Comparison of ENCODE assay signal across 1 cellular context in genomic region chr20:34316191-34316814, GRCh38.
TF ChIP-seq lines count a peak whose summit lies in the region.

No MANE protein-coding gene starts in this region.

TF ChIP-seq in K562, 482 proteins besides CTCF, POLR2A, EP300 and RAD21 (continued from another document):
- TF ChIP-seq MYC (IDR thresholded peaks at IDR 0.05; ENCODE audit: low read depth, low read length) (no peak), MYC (CRISPR knock-in tag; IDR thresholded peaks at IDR 0.05; ENCODE audit: borderline replicate concordance, low read depth) (no peak), ARID2 (IDR thresholded peaks at IDR 0.05) (no peak), ZNF431 (CRISPR knock-in tag; IDR thresholded peaks at IDR 0.05) (no peak), POLR2AphosphoS5 (IDR thresholded peaks at IDR 0.05; ENCODE audit: control insufficient read depth, insufficient read depth, low read depth, low read length) (no peak), ARID3A (IDR thresholded peaks at IDR 0.05; ENCODE audit: borderline replicate concordance, low read depth, low read length) (no peak), ESRRA (IDR thresholded peaks at IDR 0.05; ENCODE audit: borderline replicate concordance, low read depth) (no peak), ZFX (CRISPR knock-in tag; IDR thresholded peaks at IDR 0.05) (no peak), RBM17 (IDR thresholded peaks at IDR 0.05; ENCODE audit: borderline replicate concordance, low read depth, low read length) (no peak), FOXP1 (CRISPR knock-in tag; IDR thresholded peaks at IDR 0.05) (no peak), ZNF592 (IDR thresholded peaks at IDR 0.05) (peak; percentile 66; the same call in 1 of the 2 replicates), ZNF311 (CRISPR knock-in tag; IDR thresholded peaks at IDR 0.05) (no peak), ZNF384 (IDR thresholded peaks at IDR 0.05; ENCODE audit: low read depth, low read length) (no peak), ZNF717 (CRISPR knock-in tag; IDR thresholded peaks at IDR 0.05) (no peak), ELF4 (CRISPR knock-in tag; IDR thresholded peaks at IDR 0.05) (no peak), JUN (IDR thresholded peaks at IDR 0.05; ENCODE audit: borderline replicate concordance, low read depth, low read length) (peak; percentile 60; the same call in 1 of the 2 replicates), JUN (CRISPR knock-in tag; IDR thresholded peaks at IDR 0.05; ENCODE audit: borderline replicate concordance) (no peak), ZNF174 (CRISPR knock-in tag; IDR thresholded peaks at IDR 0.05) (no peak), CREM (IDR thresholded peaks at IDR 0.05; ENCODE audit: low read depth) (no peak), SMC3 (conservative IDR thresholded peaks at IDR 0.05; ENCODE audit: insufficient read depth, low read depth, low read length) (no peak), REST (CRISPR knock-in tag; IDR thresholded peaks at IDR 0.05; ENCODE audit: low read depth) (no peak), ETV5 (CRISPR knock-in tag; IDR thresholded peaks at IDR 0.05; ENCODE audit: low read depth) (peak; percentile 69; the same call in 1 of the 2 replicates), ELF2 (CRISPR knock-in tag; IDR thresholded peaks at IDR 0.05) (no peak), CXXC5 (CRISPR knock-in tag; IDR thresholded peaks at IDR 0.05) (no peak), CEBPB (tag; IDR thresholded peaks at IDR 0.05) (no peak), PTBP1 (IDR thresholded peaks at IDR 0.05; ENCODE audit: low read depth, low read length) (no peak), TRIM25 (IDR thresholded peaks at IDR 0.05; ENCODE audit: borderline replicate concordance) (no peak), MCM3 (IDR thresholded peaks at IDR 0.05) (no peak), ZBTB17 (CRISPR knock-in tag; IDR thresholded peaks at IDR 0.05) (no peak), KDM5B (IDR thresholded peaks at IDR 0.05; ENCODE audit: insufficient replicate concordance, low read depth, low read length) (no peak)
